In the genomic region with DNA sequence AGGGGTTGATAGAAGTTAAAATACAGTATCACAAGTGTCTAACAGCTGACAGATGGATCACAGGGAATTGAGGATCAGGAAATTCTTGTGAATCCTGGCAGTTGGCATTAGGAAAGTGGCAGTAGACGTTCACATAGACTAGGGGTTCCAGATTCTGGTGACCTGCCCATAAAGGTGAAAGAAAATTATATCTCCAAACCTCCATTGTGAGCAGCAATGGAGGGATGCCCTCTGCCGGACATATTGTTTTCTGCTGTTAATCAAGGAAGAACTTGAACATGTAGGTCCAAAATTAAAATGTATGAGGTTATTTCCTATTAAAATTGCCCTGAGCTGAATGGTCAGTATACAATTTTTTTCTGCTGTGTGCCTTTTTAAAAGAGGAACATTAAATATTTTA, we compare ENCODE assay signal across 10 cellular contexts. TPM values are rescaled to one million over a fixed set of nuclear protein-coding genes. Genes with fewer than 3 reads are reported as not detected.
DNase-seq lines count a peak whose midpoint lies in the region; ATAC-seq and TF ChIP-seq lines count a peak whose summit lies in the region.
"Had no signal": no experiment of that assay in that cellular context is flagged by ENCODE, and none has a peak within 500 bp of the region (broad histone marks: within the 10 kb centered on the region; RNA-seq: fewer than 3 reads in every experiment).

No MANE protein-coding gene starts in this region.

- H3K9me3 ChIP-seq in MM.1S (replicated peaks; ENCODE audit: insufficient read depth, low read length) (no peaks in the 10 kb centered on the region), body of pancreas (no peaks in the 10 kb centered on the region), osteoblast (ENCODE audit: low read depth, low read length) (no peaks in the 10 kb centered on the region)

- H2AFZ ChIP-seq in MM.1S (ENCODE audit: low read length) = no peak overlapping the region
- no peak overlapping the region for H2AFZ ChIP-seq in osteoblast (ENCODE audit: low read length)

- no peak overlapping the region for H3K4me3 ChIP-seq in MM.1S (ENCODE audit: low read length)
- H3K4me3 ChIP-seq in body of pancreas = no peak overlapping the region
- H3K4me3 ChIP-seq in retinal pigment epithelial cell (ENCODE audit: low read length) = no peak overlapping the region
- H3K4me3 ChIP-seq in osteoblast (ENCODE audit: insufficient read depth, low read length) = no peak overlapping the region
- H3K4me3 ChIP-seq: SK-N-MC had no signal

- H3K4me1 Mint-ChIP-seq in activated CD8-positive, alpha-beta T cell treated with anti-CD3 and anti-CD28 coated beads for 36 hours (ENCODE audit: low read depth) = no peaks in the 10 kb centered on the region
- H3K4me1 Mint-ChIP-seq in activated CD8-positive, alpha-beta T cell treated with anti-CD3 and anti-CD28 coated beads, Interleukin-2, amount 10 ng/mL, durations not matched to agents 7 days and 5 days (ENCODE audit: low read depth) = no peaks in the 10 kb centered on the region
- H3K4me1 Mint-ChIP-seq: naive B cell had no signal

- no peaks in the 10 kb centered on the region for H3K9me2 ChIP-seq in MM.1S (replicated peaks; ENCODE audit: insufficient read depth, low read length)

- H3K4me1 ChIP-seq in MM.1S (ENCODE audit: low read length) (no peaks in the 10 kb centered on the region), body of pancreas (no peaks in the 10 kb centered on the region), osteoblast (ENCODE audit: insufficient read depth, low read length) (no peaks in the 10 kb centered on the region)

- peak; percentile 19 for TF ChIP-seq CTCF in activated CD8-positive, alpha-beta T cell treated with anti-CD3 and anti-CD28 coated beads for 36 hours (IDR thresholded peaks at IDR 0.05)
- TF ChIP-seq CTCF in MM.1S (IDR thresholded peaks at IDR 0.05; ENCODE audit: low read length) (peak; percentile 66), body of pancreas (IDR thresholded peaks at IDR 0.05) (peak in 6 of 7 experiments; percentile 9 to 34 (median 20)), retinal pigment epithelial cell (conservative IDR thresholded peaks at IDR 0.05; ENCODE audit: low read depth, low read length) (peak; percentile 29), osteoblast (IDR thresholded peaks at IDR 0.05; ENCODE audit: extremely low read depth, low read depth, low read length) (no peak)

- no peaks in the 10 kb centered on the region for H3K36me3 Mint-ChIP-seq in activated CD8-positive, alpha-beta T cell treated with anti-CD3 and anti-CD28 coated beads for 36 hours (ENCODE audit: low read depth)
- H3K36me3 Mint-ChIP-seq in activated CD8-positive, alpha-beta T cell treated with anti-CD3 and anti-CD28 coated beads, Interleukin-2, amount 10 ng/mL, durations not matched to agents 7 days and 5 days (ENCODE audit: low read depth) = no peaks in the 10 kb centered on the region
- H3K36me3 Mint-ChIP-seq: naive B cell had no signal

- no peak overlapping the region for H3K27ac ChIP-seq in MM.1S (ENCODE audit: low read length)
- H3K27ac ChIP-seq in body of pancreas = no peak overlapping the region
- H3K27ac ChIP-seq in osteoblast (ENCODE audit: low read depth, low read length) = no peak overlapping the region
- H3K27ac ChIP-seq: SK-N-MC had no signal

- peak; percentile 12 for DNase-seq in activated CD8-positive, alpha-beta T cell treated with anti-CD3 and anti-CD28 coated beads for 36 hours
- no peak for DNase-seq in activated CD8-positive, alpha-beta T cell treated with anti-CD3 and anti-CD28 coated beads, Interleukin-2, amount 10 ng/mL, durations not matched to agents 7 days and 5 days
- DNase-seq in MM.1S (peak; percentile 59), body of pancreas (peak in 2 of 4 donors; percentile 5 to 12), retinal pigment epithelial cell (ENCODE audit: low read depth) (no peak), osteoblast (ENCODE audit: insufficient read length, low spot score, missing footprints) (no peak), DMS79 treated with DMSO at 0.1 percent for 48 hours (lab: John Stamatoyannopoulos, UW) (no peak)
- DNase-seq: naive B cell had no signal

- no peak overlapping the region for H3K9ac ChIP-seq in MM.1S (ENCODE audit: low read length)

- no peak overlapping the region for H3K27ac Mint-ChIP-seq in activated CD8-positive, alpha-beta T cell treated with anti-CD3 and anti-CD28 coated beads for 36 hours
- no peak overlapping the region for H3K27ac Mint-ChIP-seq in activated CD8-positive, alpha-beta T cell treated with anti-CD3 and anti-CD28 coated beads, Interleukin-2, amount 10 ng/mL, durations not matched to agents 7 days and 5 days
- H3K27ac Mint-ChIP-seq: naive B cell had no signal

- no peak overlapping the region for H3K4me3 Mint-ChIP-seq in activated CD8-positive, alpha-beta T cell treated with anti-CD3 and anti-CD28 coated beads for 36 hours
- no peak overlapping the region for H3K4me3 Mint-ChIP-seq in activated CD8-positive, alpha-beta T cell treated with anti-CD3 and anti-CD28 coated beads, Interleukin-2, amount 10 ng/mL, durations not matched to agents 7 days and 5 days
- H3K4me3 Mint-ChIP-seq: naive B cell had no signal

- intact Hi-C loops in activated CD8-positive, alpha-beta T cell treated with anti-CD3 and anti-CD28 coated beads for 36 hours (cut with micrococcal nuclease) = no loop called here
- intact Hi-C loops in body of pancreas (cut with DNase I) = no loop called here

- WGBS in body of pancreas, 2 donors = 15 to 18% methylated on average over 2 of the region's 2 CpGs

- no peaks in the 10 kb centered on the region for H3K9me3 Mint-ChIP-seq in activated CD8-positive, alpha-beta T cell treated with anti-CD3 and anti-CD28 coated beads for 36 hours
- H3K9me3 Mint-ChIP-seq in activated CD8-positive, alpha-beta T cell treated with anti-CD3 and anti-CD28 coated beads, Interleukin-2, amount 10 ng/mL, durations not matched to agents 7 days and 5 days (ENCODE audit: insufficient read depth) = no peaks in the 10 kb centered on the region

- TF ChIP-seq POLR2A in body of pancreas (IDR thresholded peaks at IDR 0.05) = no peak

- CTCF ChIA-PET in activated CD8-positive, alpha-beta T cell treated with anti-CD3 and anti-CD28 coated beads for 36 hours (lab: Charles Lee) = no interaction called here
- CTCF ChIA-PET in activated CD8-positive, alpha-beta T cell treated with anti-CD3 and anti-CD28 coated beads, Interleukin-2, amount 10 ng/mL, durations not matched to agents 7 days and 5 days (lab: Charles Lee) = no interaction called here

- POLR2A ChIA-PET in activated CD8-positive, alpha-beta T cell treated with anti-CD3 and anti-CD28 coated beads for 36 hours (lab: Charles Lee) = no interaction called here
- POLR2A ChIA-PET in activated CD8-positive, alpha-beta T cell treated with anti-CD3 and anti-CD28 coated beads, Interleukin-2, amount 10 ng/mL, durations not matched to agents 7 days and 5 days (lab: Charles Lee) = no interaction called here

- no peak for ATAC-seq in activated CD8-positive, alpha-beta T cell treated with anti-CD3 and anti-CD28 coated beads for 36 hours
- no peak for ATAC-seq in activated CD8-positive, alpha-beta T cell treated with anti-CD3 and anti-CD28 coated beads, Interleukin-2, amount 10 ng/mL, durations not matched to agents 7 days and 5 days
- ATAC-seq in body of pancreas (no peak), HG02970 (IDR thresholded peaks at IDR 0.05; ENCODE audit: low FRiP score, unreplicated experiment) (no peak)

- peaks cover 7% of the 10 kb centered on the region for H3K27me3 Mint-ChIP-seq in activated CD8-positive, alpha-beta T cell treated with anti-CD3 and anti-CD28 coated beads for 36 hours
- H3K27me3 Mint-ChIP-seq in activated CD8-positive, alpha-beta T cell treated with anti-CD3 and anti-CD28 coated beads, Interleukin-2, amount 10 ng/mL, durations not matched to agents 7 days and 5 days (ENCODE audit: low read depth) = peaks cover 5% of the 10 kb centered on the region

- no peaks in the 10 kb centered on the region for H3F3A ChIP-seq in MM.1S (ENCODE audit: insufficient read depth, low read length)

- no peak overlapping the region for H3K4me2 ChIP-seq in MM.1S (ENCODE audit: low read depth, low read length)
- H3K4me2 ChIP-seq in osteoblast (ENCODE audit: insufficient read depth, low read length) = no peak overlapping the region

- H3K79me2 ChIP-seq in MM.1S (ENCODE audit: low read length) (no peaks in the 10 kb centered on the region), osteoblast (ENCODE audit: insufficient read depth, low read length) (no peaks in the 10 kb centered on the region)

- no peaks in the 10 kb centered on the region for H4K20me1 ChIP-seq in MM.1S (ENCODE audit: insufficient read depth, low read length)
- H4K20me1 ChIP-seq in osteoblast (ENCODE audit: insufficient read depth, low read length) = no peaks in the 10 kb centered on the region

- no peaks in the 10 kb centered on the region for H3K27me3 ChIP-seq in MM.1S (replicated peaks; ENCODE audit: insufficient read depth, low read length)
- H3K27me3 ChIP-seq in body of pancreas = no peaks in the 10 kb centered on the region
- H3K27me3 ChIP-seq in osteoblast (ENCODE audit: insufficient read depth, low read length) = no peaks in the 10 kb centered on the region

- H3K36me3 ChIP-seq in MM.1S (replicated peaks; ENCODE audit: insufficient read depth, low read length) (no peaks in the 10 kb centered on the region), body of pancreas (replicated peaks in 1 of 2; ENCODE audit: insufficient read depth in 1 of 2, low read depth in 2 of 2) (no peaks in the 10 kb centered on the region), osteoblast (ENCODE audit: insufficient read depth, low read length) (no peaks in the 10 kb centered on the region)

RNA-seq across cellular contexts. Expression of a gene that starts 5.1 kb away (rescaled TPM):
- not detected for total RNA-seq in activated CD8-positive, alpha-beta T cell treated with anti-CD3 and anti-CD28 coated beads for 36 hours
- not detected for total RNA-seq in activated CD8-positive, alpha-beta T cell treated with anti-CD3 and anti-CD28 coated beads, Interleukin-2, amount 10 ng/mL, durations not matched to agents 7 days and 5 days
- not detected for total RNA-seq in body of pancreas
- not detected in 2 replicates for total RNA-seq in osteoblast

Comparison
In these comparisons a context has a peak if more than half of its experiments do, and no peak if none do; other contexts are left out.
1. DNase-seq: peak in activated CD8-positive, alpha-beta T cell treated with anti-CD3 and anti-CD28 coated beads for 36 hours (single experiment) and MM.1S (single experiment); none in activated CD8-positive, alpha-beta T cell treated with anti-CD3 and anti-CD28 coated beads, Interleukin-2, amount 10 ng/mL, durations not matched to agents 7 days and 5 days (single experiment), retinal pigment epithelial cell (single experiment), osteoblast (single experiment) and DMS79 treated with DMSO at 0.1 percent for 48 hours (single experiment).